8 cellular contexts compared by ENCODE assay signal in the genomic region with DNA sequence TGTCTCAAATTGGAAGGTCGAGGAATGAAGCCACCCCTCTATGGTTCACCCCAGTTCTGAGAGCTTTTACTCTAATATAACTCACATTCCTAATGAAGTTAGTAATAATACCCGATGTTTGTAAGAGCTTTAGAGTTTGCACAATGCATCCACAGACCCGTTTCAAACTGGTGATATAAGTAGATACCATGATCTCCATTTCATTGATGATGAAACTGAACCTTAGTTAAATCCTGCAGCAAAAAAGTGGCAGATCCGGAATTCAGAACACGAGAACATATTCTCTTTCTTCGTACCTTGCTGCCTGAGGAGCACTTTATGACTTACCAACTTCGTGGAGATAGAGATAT. TPM values are rescaled to one million over a fixed set of nuclear protein-coding genes. Genes with fewer than 3 reads are reported as not detected.
A peak's percentile ranks its signal among the peaks of the same experiment; 100 is the strongest.
DNase-seq lines count a peak whose midpoint lies in the region; ATAC-seq and TF ChIP-seq lines count a peak whose summit lies in the region.

No MANE protein-coding gene starts in this region.

- no peak for TF ChIP-seq POLR2A in ovary (IDR thresholded peaks at IDR 0.05)

- no peak for ATAC-seq in GM21367 (IDR thresholded peaks at IDR 0.05; ENCODE audit: unreplicated experiment)

- peak in 1 of 5 donors; percentile 4 for DNase-seq in CD8-positive, alpha-beta memory T cell
- no peak for DNase-seq in PC-9
- no peak for DNase-seq in epithelial cell of prostate (ENCODE audit: low read depth, low spot score)
- no peak for DNase-seq in ovary
- no peak for DNase-seq in HCEC 1CT
- DNase-seq in OCI-M2 (lab: John Stamatoyannopoulos, UW; ENCODE audit: unreplicated experiment): no peak
- no peak for DNase-seq in mesenteric fat pad (ENCODE audit: low spot score)

- CTCF ChIA-PET in CD8-positive, alpha-beta memory T cell (lab: Charles Lee): interaction anchor here (4.1 kb wide), 1 partner anchor 37 kb away, joined by 17 read pairs; no protein-coding TSS in a partner anchor
- CTCF ChIA-PET in PC-9 (lab: Charles Lee): interaction anchor here (0.6 to 4.1 kb wide), 3 partner anchors 36 to 507 kb away, joined by 3 to 44 read pairs (median 7); no protein-coding TSS in a partner anchor

- no peaks in the 10 kb centered on the region for H3K36me3 ChIP-seq in CD8-positive, alpha-beta memory T cell (ENCODE audit: insufficient read depth, low read length)
- peaks cover 11% of the 10 kb centered on the region for H3K36me3 ChIP-seq in PC-9 (ENCODE audit: low read depth)
- no peaks in the 10 kb centered on the region for H3K36me3 ChIP-seq in ovary

- peaks cover 0 to 7% (median 0%) of the 10 kb centered on the region in 3 donors for H3K36me3 Mint-ChIP-seq in CD8-positive, alpha-beta memory T cell

- H3K27me3 Mint-ChIP-seq in CD8-positive, alpha-beta memory T cell: peaks cover 9 to 14% of the 10 kb centered on the region in 2 donors

- H3K9me3 ChIP-seq in CD8-positive, alpha-beta memory T cell (ENCODE audit: low read length): no peaks in the 10 kb centered on the region
- H3K9me3 ChIP-seq in PC-9 (ENCODE audit: insufficient read depth, low read depth): no peaks in the 10 kb centered on the region
- H3K9me3 ChIP-seq in ovary: no peaks in the 10 kb centered on the region

- no peak for TF ChIP-seq CTCF in PC-9 (conservative IDR thresholded peaks at IDR 0.05)
- no peak for TF ChIP-seq CTCF in ovary (IDR thresholded peaks at IDR 0.05)

- H3K27me3 ChIP-seq in CD8-positive, alpha-beta memory T cell (ENCODE audit: insufficient read depth, low read length, poor library complexity, severe bottlenecking): no peaks in the 10 kb centered on the region
- no peaks in the 10 kb centered on the region for H3K27me3 ChIP-seq in PC-9 (ENCODE audit: insufficient read depth, low read depth)
- no peaks in the 10 kb centered on the region for H3K27me3 ChIP-seq in ovary

- H4K20me1 ChIP-seq in PC-9 (ENCODE audit: insufficient read depth): peaks cover 22% of the 10 kb centered on the region

- H3K4me1 ChIP-seq in CD8-positive, alpha-beta memory T cell (ENCODE audit: insufficient read depth, low read length): peaks cover 21% of the 10 kb centered on the region
- peaks cover 22% of the 10 kb centered on the region for H3K4me1 ChIP-seq in PC-9 (replicated peaks; ENCODE audit: insufficient read depth)
- peaks cover 6% of the 10 kb centered on the region for H3K4me1 ChIP-seq in ovary (ENCODE audit: insufficient read depth)

- peaks cover 38% of the 10 kb centered on the region for H3K79me2 ChIP-seq in PC-9 (ENCODE audit: low read depth)

- H3K4me3 Mint-ChIP-seq in CD8-positive, alpha-beta memory T cell: peak overlapping the region; percentile 87 to 94 (median 90)

- no peak for TF ChIP-seq EP300 in ovary (IDR thresholded peaks at IDR 0.05)

- peaks cover 15 to 20% (median 18%) of the 10 kb centered on the region in 3 donors for H3K4me1 Mint-ChIP-seq in CD8-positive, alpha-beta memory T cell

- H2AFZ ChIP-seq in PC-9: peak overlapping the region; percentile 68

- peak overlapping the region; percentile 40 for H3K4me3 ChIP-seq in CD8-positive, alpha-beta memory T cell (ENCODE audit: low read length)
- H3K4me3 ChIP-seq in PC-9 (peak overlapping the region; percentile 55), ovary (peak overlapping the region; percentile 66)

- TSS peak; percentile 45 for BruUV-seq in PC-9 (replicated peaks; lab: Mats Ljungman, UMichigan)

- POLR2A ChIA-PET in CD8-positive, alpha-beta memory T cell (lab: Charles Lee): no interaction called here
- POLR2A ChIA-PET in PC-9 (lab: Charles Lee; ENCODE audit: unreplicated experiment): interaction anchor here (0.5 to 1.1 kb wide), 3 partner anchors 23 to 729 kb away, joined by 3 to 15 read pairs (median 5); a partner anchor contains a TSS

- peak overlapping the region; percentile 3 for H3K27ac ChIP-seq in CD8-positive, alpha-beta memory T cell (ENCODE audit: low read depth, low read length)
- H3K27ac ChIP-seq in PC-9 (peak overlapping the region; percentile 29), epithelial cell of prostate (peak overlapping the region; percentile 76), ovary (peak overlapping the region; percentile 84 to 93)

- no peaks in the 10 kb centered on the region for H3K9me3 Mint-ChIP-seq in CD8-positive, alpha-beta memory T cell

- 36 to 43% (median 41%) methylated on average over 7 of the region's 7 CpGs for WGBS in ovary, 3 donors

- H3K4me2 ChIP-seq in PC-9: peak overlapping the region; percentile 72

- H3F3A ChIP-seq in PC-9 (ENCODE audit: insufficient read depth, low read depth): 0 out of 2 replicates have a peak, but pooled peaks cover 9% of the 10 kb centered on the region

- H3K27ac Mint-ChIP-seq in CD8-positive, alpha-beta memory T cell: peak overlapping the region in 6 of 8 donors; percentile 4 to 93 (median 80)

- no peaks in the 10 kb centered on the region for H3K9me2 ChIP-seq in PC-9 (ENCODE audit: insufficient read depth)

- intact Hi-C loops in PC-9 (cut with micrococcal nuclease; ENCODE audit: unreplicated experiment) (loop anchor here (1.0 kb wide), 1 partner anchor 37 kb away; no protein-coding TSS in a partner anchor), ovary (cut with DNase I) (loop anchor here in 3 of 4 donors (1.0 to 10.0 kb wide), 3 partner anchors 38 to 65 kb away; no protein-coding TSS in a partner anchor)

RNA-seq across cellular contexts. Expression of a gene that starts 0.8 kb away (rescaled TPM):
- total RNA-seq in CD8-positive, alpha-beta memory T cell: 1 to 10 TPM; 6.1 to 7.1 TPM
- polyA plus RNA-seq in CD8-positive, alpha-beta memory T cell: 0.86 TPM
- 81.7 and 109 TPM in 2 replicates for total RNA-seq in PC-9 (2021)
- total RNA-seq in ovary: 100 to 1,000 TPM in 5 of 7 donors, 10 to 100 TPM in 2; 71.1 to 137 (median 128) TPM
- 100 to 1,000 TPM in 1 of 2 donors, 10 to 100 TPM in 1; 68.7 to 140 TPM for polyA plus RNA-seq in ovary
- 50.1 TPM for total RNA-seq in mesenteric fat pad

Comparison
In these comparisons a context has a peak if more than half of its experiments do, and no peak if none do; other contexts are left out.
1. H3K27ac ChIP-seq: peak in every context shown above with its lines; median percentile 88 in ovary; 76 in epithelial cell of prostate; 29 in PC-9; 3 in CD8-positive, alpha-beta memory T cell.